Comparison of ENCODE assay signal across 8 cellular contexts in genomic region chr2:219060821-219061791, GRCh38. TPM values are rescaled to one million over a fixed set of nuclear protein-coding genes. Genes with fewer than 3 reads are reported as not detected.
DNase-seq lines count a peak whose midpoint lies in the region; ATAC-seq and TF ChIP-seq lines count a peak whose summit lies in the region.

Gene IHH, minus strand, starts transcription at chr2:219060921. Its CDS starts 454 bp downstream, at chr2:219060467.

- H3K27me3 ChIP-seq in spleen (replicated peaks in 1 of 7): peaks cover 18 to 86% (median 71%) of the 10 kb centered on the region in 7 donors

- no peak within 1 kb of the TSS for H3K27ac ChIP-seq in spleen

- H3K9me3 Mint-ChIP-seq in WTC11: no peaks in the 10 kb centered on the region

- peaks cover 27 to 46% (median 41%) of the 10 kb centered on the region in 6 donors for H3K4me1 ChIP-seq in spleen

- TF ChIP-seq POLR2A in spleen (IDR thresholded peaks at IDR 0.05): no peak

- H3K4me3 ChIP-seq in iPS-11a (ENCODE audit: low read depth, low read length): peak within 1 kb of the TSS; percentile 24
- peak within 1 kb of the TSS in 7 of 8 donors; percentile 4 to 61 (median 23) for H3K4me3 ChIP-seq in spleen

- peak within 1 kb of the TSS; percentile 60 for H3K4me3 Mint-ChIP-seq in WTC11

- peaks cover 30% of the 10 kb centered on the region for H3K4me1 Mint-ChIP-seq in WTC11

- H3K27ac Mint-ChIP-seq in WTC11: no peak within 1 kb of the TSS

- peaks cover 92% of the 10 kb centered on the region for H3K27me3 Mint-ChIP-seq in WTC11 (ENCODE audit: low read depth)

- H3K36me3 ChIP-seq in spleen: no peaks in the 10 kb centered on the region

- DNase-seq in NCI-H748 (lab: John Stamatoyannopoulos, UW; ENCODE audit: unreplicated experiment) (peak; percentile 55), NCI-H748 treated with DMSO at 0.1 percent for 48 hours (lab: John Stamatoyannopoulos, UW) (no peak), WTC11 (ENCODE audit: low spot score) (peak; percentile 54), spleen (no peak), medulla oblongata (ENCODE audit: extremely low spot score) (no peak), KBM-7 (no peak)

- H3K9me3 ChIP-seq in spleen: no peaks in the 10 kb centered on the region

- no peaks in the 10 kb centered on the region for H3K36me3 Mint-ChIP-seq in WTC11

- 2 to 5% (median 4%) methylated on average over 38 to 76 of the region's 76 CpGs for WGBS in spleen, 5 donors

- ATAC-seq in WTC11: peak; percentile 49
- ATAC-seq in HG02852 (IDR thresholded peaks at IDR 0.05; ENCODE audit: unreplicated experiment): no peak

- POLR2A ChIA-PET in WTC11 (lab: Charles Lee): interaction anchor here (0.5 to 0.7 kb wide), 2 partner anchors 58 to 301 kb away, joined by 3 read pairs; no protein-coding TSS in a partner anchor

- CTCF ChIA-PET in WTC11 (lab: Charles Lee): interaction anchor here (0.8 to 8.3 kb wide), 13 partner anchors 12 to 469 kb away, joined by 3 to 198 read pairs (median 33); partner anchors contain the start of gene NHEJ1

- intact Hi-C loops in spleen (cut with DNase I; ENCODE audit: low total_unique reads): no loop called here

- TF ChIP-seq CTCF in WTC11 (IDR thresholded peaks at IDR 0.05) (no peak), spleen (IDR thresholded peaks at IDR 0.05 in 8 of 11, conservative IDR thresholded peaks at IDR 0.05 in 3 of 11) (no peak)

- in situ Hi-C loops in KBM-7 (cut with MboI; ENCODE audit: low pct_unique_long_range_greater_than_20kb, low sequenced_read_pairs): no loop called here

TF ChIP-seq in WTC11, 78 proteins besides CTCF, POLR2A, EP300 and RAD21:
- no peak for TF ChIP-seq CREB1 (CRISPR knock-in tag; IDR thresholded peaks at IDR 0.05)

RNA-seq across cellular contexts. Expression of gene IHH, which starts in this region (rescaled TPM):
- total RNA-seq in WTC11 (2021) (0.11 TPM in 1 of 3 replicates, not detected in the others), spleen (not detected)
- polyA plus RNA-seq in spleen: under 1 TPM in 2 of 3 donors, not detected in 1; 0.06 to 0.13 TPM

Comparison
In these comparisons a context has a peak if more than half of its experiments do, and no peak if none do; other contexts are left out.
1. Peak in DNase-seq and ATAC-seq in WTC11; RNA of the gene not detected or under 1 TPM.